Comparison of ENCODE assay signal across 11 cellular contexts in genomic region chr6:158766621-158767435, GRCh38. TPM values are rescaled to one million over a fixed set of nuclear protein-coding genes. Genes with fewer than 3 reads are reported as not detected.
DNase-seq lines count a peak whose midpoint lies in the region; ATAC-seq, FAIRE-seq and TF ChIP-seq lines count a peak whose summit lies in the region.
"Had no signal": no experiment of that assay in that cellular context is flagged by ENCODE, and none has a peak within 500 bp of the region (broad histone marks: within the 10 kb centered on the region; RNA-seq: fewer than 3 reads in every experiment).

No MANE protein-coding gene starts in this region.

- ATAC-seq in naive B cell (ENCODE audit: low read depth in 2 of 2) = peak in 1 of 2 donors; percentile 2

- no peak overlapping the region for H3K4me3 Mint-ChIP-seq in CD14-positive monocyte
- H3K4me3 Mint-ChIP-seq in activated naive CD8-positive, alpha-beta T cell treated with anti-CD3 and anti-CD28 coated beads for 36 hours = no peak overlapping the region
- H3K4me3 Mint-ChIP-seq in naive B cell = peak overlapping the region in 3 of 8 donors; percentile 13 to 61 (median 29)

- in situ Hi-C loops in G401 (cut with HindIII; ENCODE audit: low sequenced_read_pairs) = loop anchor here (25.0 kb wide), 1 partner anchor 195 kb away; no protein-coding TSS in a partner anchor

- H3K4me1 Mint-ChIP-seq in CD14-positive monocyte (peaks cover under 1% of the 10 kb centered on the region), naive B cell (peaks cover 12 to 35% (median 34%) of the 10 kb centered on the region in 3 donors)
- peaks cover 26% of the 10 kb centered on the region for H3K4me1 Mint-ChIP-seq in activated naive CD8-positive, alpha-beta T cell treated with anti-CD3 and anti-CD28 coated beads for 36 hours

- TF ChIP-seq CTCF in CD14-positive monocyte (IDR thresholded peaks at IDR 0.05) = no peak

- H3K27me3 Mint-ChIP-seq in CD14-positive monocyte (ENCODE audit: low read depth in 3 of 3) = peaks cover 0 to 2% (median 0%) of the 10 kb centered on the region in 3 donors
- H3K27me3 Mint-ChIP-seq in activated naive CD8-positive, alpha-beta T cell treated with anti-CD3 and anti-CD28 coated beads for 36 hours = no peaks in the 10 kb centered on the region
- no peaks in the 10 kb centered on the region for H3K27me3 Mint-ChIP-seq in naive B cell

- TF ChIP-seq POLR2A in GM12891 (IDR thresholded peaks at IDR 0.05; ENCODE audit: low read depth, low read length) = peak; percentile 13; the same call in 1 of the 2 replicates

- peaks cover 92 to 100% of the 10 kb centered on the region in 2 donors for H3K36me3 Mint-ChIP-seq in CD14-positive monocyte
- H3K36me3 Mint-ChIP-seq in activated naive CD8-positive, alpha-beta T cell treated with anti-CD3 and anti-CD28 coated beads for 36 hours = peaks cover 50% of the 10 kb centered on the region
- peaks cover 45 to 49% of the 10 kb centered on the region in 2 donors for H3K36me3 Mint-ChIP-seq in naive B cell

- H3K27ac Mint-ChIP-seq in CD14-positive monocyte (peak overlapping the region in 5 of 7 donors; percentile 43 to 70 (median 58)), naive B cell (peak overlapping the region in 5 of 6 donors; percentile 42 to 94 (median 88))
- peak overlapping the region; percentile 61 for H3K27ac Mint-ChIP-seq in activated naive CD8-positive, alpha-beta T cell treated with anti-CD3 and anti-CD28 coated beads for 36 hours

- DNase-seq in CD14-positive monocyte (ENCODE audit: low spot score) (no peak), GM12891 (ENCODE audit: insufficient read length, low spot score) (no peak), naive B cell (peak; percentile 29), G401 (ENCODE audit: low spot score) (no peak), Kasumi-1 (lab: John Stamatoyannopoulos, UW) (no peak)
- no peak for DNase-seq in activated naive CD8-positive, alpha-beta T cell treated with anti-CD3 and anti-CD28 coated beads for 36 hours
- no peak for DNase-seq in stimulated activated naive CD4-positive, alpha-beta T cell treated with Interleukin-2 at 50 U/mL for 16 hours (lab: John Stamatoyannopoulos, UW)
- DNase-seq: mesendoderm; NCI-H2029 treated with DMSO at 0.1 percent for 48 hours; stimulated activated CD4-positive, alpha-beta T cell treated with anti-CD3 and anti-CD28 coated beads, Interleukin-4, amount 100 ng/mL, for 1 hour had no signal

- intact Hi-C loops in CD14-positive monocyte (cut with micrococcal nuclease) = no loop called here

- H3K9me3 Mint-ChIP-seq in CD14-positive monocyte (peaks cover 0 to 4% (median 3%) of the 10 kb centered on the region in 7 donors), naive B cell (peaks cover 0 to 3% (median 0%) of the 10 kb centered on the region in 7 donors)
- H3K9me3 Mint-ChIP-seq in activated naive CD8-positive, alpha-beta T cell treated with anti-CD3 and anti-CD28 coated beads for 36 hours = no peaks in the 10 kb centered on the region

- FAIRE-seq in GM12891 (lab: Jason Lieb, UNC) = no peak
- FAIRE-seq: D721Med had no signal

TF ChIP-seq in GM12891, 5 proteins besides CTCF, POLR2A, EP300 and RAD21:
- TF ChIP-seq POU2F2 (IDR thresholded peaks at IDR 0.05; ENCODE audit: low read depth, low read length) = no peak
- peak; percentile 78 for TF ChIP-seq POLR2AphosphoS5 (IDR thresholded peaks at IDR 0.05; ENCODE audit: low read depth, low read length)

RNA-seq across cellular contexts. Expression of gene EZR, which starts 52.3 kb away (rescaled TPM):
- polyA plus RNA-seq in CD14-positive monocyte = 10 to 100 TPM; 86.3 to 95.8 TPM
- polyA plus RNA-seq in GM12891 (2012; ENCODE audit: low read depth, missing spikeins) = 166 TPM
- 100 to 1,000 TPM; 218 to 227 TPM for total RNA-seq in activated naive CD8-positive, alpha-beta T cell treated with anti-CD3 and anti-CD28 coated beads for 36 hours
- 100 to 1,000 TPM; 463 to 555 (median 516) TPM for polyA plus RNA-seq in naive B cell (ENCODE audit: low read depth in 6 of 6)
- total RNA-seq in G401 (2014; rRNA removed; shearing (Covaris generic)) = 206 and 261 TPM in 2 replicates
